2 cellular contexts compared by ENCODE assay signal in the genomic region with DNA sequence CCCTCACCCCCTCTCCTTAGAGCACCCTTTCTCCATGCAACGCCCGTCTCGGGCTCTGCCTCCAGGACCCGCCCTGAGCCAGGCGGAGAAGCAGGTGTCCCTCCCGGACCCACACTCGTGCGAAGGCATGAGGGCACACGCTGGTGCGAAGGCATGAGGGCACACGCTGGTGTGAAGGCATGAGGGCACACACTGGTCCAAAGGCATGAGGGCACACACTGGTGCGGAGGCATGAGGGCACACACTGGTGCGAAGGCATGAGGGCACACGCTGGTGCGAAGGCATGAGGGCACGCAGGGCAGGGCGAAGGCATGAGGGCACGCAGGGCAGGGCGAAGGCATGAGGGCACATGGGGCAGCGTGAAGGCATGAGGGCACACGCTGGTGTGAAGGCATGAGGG.
A peak's percentile ranks its signal among the peaks of the same experiment; 100 is the strongest.
TF ChIP-seq lines count a peak whose summit lies in the region.

No MANE protein-coding gene starts in this region.

TF ChIP-seq in HepG2, 621 proteins besides CTCF, POLR2A, EP300 and RAD21 (continues in another document):
- TF ChIP-seq ZNF687 (CRISPR knock-in tag; IDR thresholded peaks at IDR 0.05) (peak; percentile 37; the same call in 1 of the 2 replicates), HIC2 (CRISPR knock-in tag; IDR thresholded peaks at IDR 0.05; ENCODE audit: low read depth) (peak; percentile 66), HNF1A (IDR thresholded peaks at IDR 0.05; ENCODE audit: low read depth) (no peak), HNF1A (CRISPR knock-in tag; IDR thresholded peaks at IDR 0.05; ENCODE audit: borderline replicate concordance) (no peak), CENPT (CRISPR knock-in tag; IDR thresholded peaks at IDR 0.05; ENCODE audit: low read depth) (0 out of 2 replicates have a peak, but pooled peaks have one; percentile 76), SMARCE1 (IDR thresholded peaks at IDR 0.05; ENCODE audit: borderline replicate concordance) (no peak), ZFP91 (CRISPR knock-in tag; IDR thresholded peaks at IDR 0.05; ENCODE audit: borderline replicate concordance) (peak; percentile 43; the same call in 1 of the 2 replicates)

TF ChIP-seq in K562, 482 proteins besides CTCF, POLR2A, EP300 and RAD21 (continues in another document):
- no peak for TF ChIP-seq ZNF431 (CRISPR knock-in tag; IDR thresholded peaks at IDR 0.05)
- no peak for TF ChIP-seq ZBTB40 (IDR thresholded peaks at IDR 0.05)
- no peak for TF ChIP-seq ZBTB40 (CRISPR knock-in tag; IDR thresholded peaks at IDR 0.05)
- TF ChIP-seq ZNF12 (CRISPR knock-in tag; IDR thresholded peaks at IDR 0.05), result no peak
- TF ChIP-seq TSC22D4 (tag; IDR thresholded peaks at IDR 0.05), result no peak
- TF ChIP-seq ZNF311 (CRISPR knock-in tag; IDR thresholded peaks at IDR 0.05), result no peak
- TF ChIP-seq, protein P1, sequence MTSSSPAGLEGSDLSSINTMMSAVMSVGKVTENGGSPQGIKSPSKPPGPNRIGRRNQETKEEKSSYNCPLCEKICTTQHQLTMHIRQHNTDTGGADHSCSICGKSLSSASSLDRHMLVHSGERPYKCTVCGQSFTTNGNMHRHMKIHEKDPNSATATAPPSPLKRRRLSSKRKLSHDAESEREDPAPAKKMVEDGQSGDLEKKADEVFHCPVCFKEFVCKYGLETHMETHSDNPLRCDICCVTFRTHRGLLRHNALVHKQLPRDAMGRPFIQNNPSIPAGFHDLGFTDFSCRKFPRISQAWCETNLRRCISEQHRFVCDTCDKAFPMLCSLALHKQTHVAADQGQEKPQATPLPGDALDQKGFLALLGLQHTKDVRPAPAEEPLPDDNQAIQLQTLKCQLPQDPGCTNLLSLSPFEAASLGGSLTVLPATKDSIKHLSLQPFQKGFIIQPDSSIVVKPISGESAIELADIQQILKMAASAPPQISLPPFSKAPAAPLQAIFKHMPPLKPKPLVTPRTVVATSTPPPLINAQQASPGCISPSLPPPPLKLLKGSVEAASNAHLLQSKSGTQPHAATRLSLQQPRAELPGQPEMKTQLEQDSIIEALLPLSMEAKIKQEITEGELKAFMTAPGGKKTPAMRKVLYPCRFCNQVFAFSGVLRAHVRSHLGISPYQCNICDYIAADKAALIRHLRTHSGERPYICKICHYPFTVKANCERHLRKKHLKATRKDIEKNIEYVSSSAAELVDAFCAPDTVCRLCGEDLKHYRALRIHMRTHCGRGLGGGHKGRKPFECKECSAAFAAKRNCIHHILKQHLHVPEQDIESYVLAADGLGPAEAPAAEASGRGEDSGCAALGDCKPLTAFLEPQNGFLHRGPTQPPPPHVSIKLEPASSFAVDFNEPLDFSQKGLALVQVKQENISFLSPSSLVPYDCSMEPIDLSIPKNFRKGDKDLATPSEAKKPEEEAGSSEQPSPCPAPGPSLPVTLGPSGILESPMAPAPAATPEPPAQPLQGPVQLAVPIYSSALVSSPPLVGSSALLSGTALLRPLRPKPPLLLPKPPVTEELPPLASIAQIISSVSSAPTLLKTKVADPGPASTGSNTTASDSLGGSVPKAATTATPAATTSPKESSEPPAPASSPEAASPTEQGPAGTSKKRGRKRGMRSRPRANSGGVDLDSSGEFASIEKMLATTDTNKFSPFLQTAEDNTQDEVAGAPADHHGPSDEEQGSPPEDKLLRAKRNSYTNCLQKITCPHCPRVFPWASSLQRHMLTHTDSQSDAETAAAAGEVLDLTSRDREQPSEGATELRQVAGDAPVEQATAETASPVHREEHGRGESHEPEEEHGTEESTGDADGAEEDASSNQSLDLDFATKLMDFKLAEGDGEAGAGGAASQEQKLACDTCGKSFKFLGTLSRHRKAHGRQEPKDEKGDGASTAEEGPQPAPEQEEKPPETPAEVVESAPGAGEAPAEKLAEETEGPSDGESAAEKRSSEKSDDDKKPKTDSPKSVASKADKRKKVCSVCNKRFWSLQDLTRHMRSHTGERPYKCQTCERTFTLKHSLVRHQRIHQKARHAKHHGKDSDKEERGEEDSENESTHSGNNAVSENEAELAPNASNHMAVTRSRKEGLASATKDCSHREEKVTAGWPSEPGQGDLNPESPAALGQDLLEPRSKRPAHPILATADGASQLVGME (CRISPR knock-in tag; IDR thresholded peaks at IDR 0.05), result no peak
- peak; percentile 73; the same call in 1 of the 2 replicates for TF ChIP-seq CBFB (CRISPR knock-in tag; IDR thresholded peaks at IDR 0.05)
- TF ChIP-seq MEF2A (IDR thresholded peaks at IDR 0.05; ENCODE audit: control insufficient read depth, low read depth, low read length), result no peak
- no peak for TF ChIP-seq MBD2 (IDR thresholded peaks at IDR 0.05; ENCODE audit: borderline replicate concordance, low read depth)
- TF ChIP-seq RFX7 (CRISPR knock-in tag; IDR thresholded peaks at IDR 0.05), result no peak
- TF ChIP-seq NR3C1 (CRISPR knock-in tag; IDR thresholded peaks at IDR 0.05), result 0 out of 2 replicates have a peak, but pooled peaks have one; percentile 0
- no peak for TF ChIP-seq ARID2 (IDR thresholded peaks at IDR 0.05)
- TF ChIP-seq HNRNPL (IDR thresholded peaks at IDR 0.05; ENCODE audit: low read depth, low read length), result peak; percentile 75; the same call in 1 of the 2 replicates
- TF ChIP-seq TAF7 (tag; IDR thresholded peaks at IDR 0.05), result no peak
- TF ChIP-seq, protein P2, sequence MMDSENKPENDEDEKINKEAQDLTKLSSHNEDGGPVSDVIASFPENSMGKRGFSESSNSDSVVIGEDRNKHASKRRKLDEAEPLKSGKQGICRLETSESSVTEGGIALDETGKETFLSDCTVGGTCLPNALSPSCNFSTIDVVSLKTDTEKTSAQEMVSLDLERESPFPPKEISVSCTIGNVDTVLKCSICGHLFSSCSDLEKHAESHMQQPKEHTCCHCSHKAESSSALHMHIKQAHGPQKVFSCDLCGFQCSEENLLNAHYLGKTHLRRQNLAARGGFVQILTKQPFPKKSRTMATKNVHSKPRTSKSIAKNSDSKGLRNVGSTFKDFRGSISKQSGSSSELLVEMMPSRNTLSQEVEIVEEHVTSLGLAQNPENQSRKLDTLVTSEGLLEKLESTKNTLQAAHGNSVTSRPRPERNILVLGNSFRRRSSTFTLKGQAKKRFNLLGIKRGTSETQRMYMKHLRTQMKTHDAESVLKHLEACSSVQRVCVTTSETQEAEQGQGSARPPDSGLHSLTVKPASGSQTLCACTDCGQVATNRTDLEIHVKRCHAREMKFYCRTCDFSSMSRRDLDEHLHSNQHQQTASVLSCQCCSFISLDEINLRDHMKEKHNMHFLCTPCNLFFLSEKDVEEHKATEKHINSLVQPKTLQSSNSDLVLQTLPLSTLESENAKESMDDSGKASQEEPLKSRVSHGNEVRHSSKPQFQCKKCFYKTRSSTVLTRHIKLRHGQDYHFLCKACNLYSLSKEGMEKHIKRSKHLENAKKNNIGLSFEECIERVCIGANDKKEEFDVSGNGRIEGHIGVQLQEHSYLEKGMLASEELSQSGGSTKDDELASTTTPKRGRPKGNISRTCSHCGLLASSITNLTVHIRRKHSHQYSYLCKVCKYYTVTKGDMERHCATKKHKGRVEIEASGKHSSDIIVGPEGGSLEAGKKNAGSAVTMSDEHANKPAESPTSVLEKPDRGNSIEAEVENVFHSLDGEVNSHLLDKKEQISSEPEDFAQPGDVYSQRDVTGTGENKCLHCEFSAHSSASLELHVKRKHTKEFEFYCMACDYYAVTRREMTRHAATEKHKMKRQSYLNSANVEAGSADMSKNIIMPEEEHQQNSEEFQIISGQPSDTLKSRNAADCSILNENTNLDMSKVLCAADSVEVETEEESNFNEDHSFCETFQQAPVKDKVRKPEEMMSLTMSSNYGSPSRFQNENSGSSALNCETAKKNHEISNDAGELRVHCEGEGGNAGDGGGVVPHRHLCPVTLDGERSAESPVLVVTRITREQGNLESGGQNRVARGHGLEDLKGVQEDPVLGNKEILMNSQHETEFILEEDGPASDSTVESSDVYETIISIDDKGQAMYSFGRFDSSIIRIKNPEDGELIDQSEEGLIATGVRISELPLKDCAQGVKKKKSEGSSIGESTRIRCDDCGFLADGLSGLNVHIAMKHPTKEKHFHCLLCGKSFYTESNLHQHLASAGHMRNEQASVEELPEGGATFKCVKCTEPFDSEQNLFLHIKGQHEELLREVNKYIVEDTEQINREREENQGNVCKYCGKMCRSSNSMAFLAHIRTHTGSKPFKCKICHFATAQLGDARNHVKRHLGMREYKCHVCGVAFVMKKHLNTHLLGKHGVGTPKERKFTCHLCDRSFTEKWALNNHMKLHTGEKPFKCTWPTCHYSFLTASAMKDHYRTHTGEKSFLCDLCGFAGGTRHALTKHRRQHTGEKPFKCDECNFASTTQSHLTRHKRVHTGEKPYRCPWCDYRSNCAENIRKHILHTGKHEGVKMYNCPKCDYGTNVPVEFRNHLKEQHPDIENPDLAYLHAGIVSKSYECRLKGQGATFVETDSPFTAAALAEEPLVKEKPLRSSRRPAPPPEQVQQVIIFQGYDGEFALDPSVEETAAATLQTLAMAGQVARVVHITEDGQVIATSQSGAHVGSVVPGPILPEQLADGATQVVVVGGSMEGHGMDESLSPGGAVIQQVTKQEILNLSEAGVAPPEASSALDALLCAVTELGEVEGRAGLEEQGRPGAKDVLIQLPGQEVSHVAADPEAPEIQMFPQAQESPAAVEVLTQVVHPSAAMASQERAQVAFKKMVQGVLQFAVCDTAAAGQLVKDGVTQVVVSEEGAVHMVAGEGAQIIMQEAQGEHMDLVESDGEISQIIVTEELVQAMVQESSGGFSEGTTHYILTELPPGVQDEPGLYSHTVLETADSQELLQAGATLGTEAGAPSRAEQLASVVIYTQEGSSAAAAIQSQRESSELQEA (IDR thresholded peaks at IDR 0.05; ENCODE audit: low read depth), result no peak
- no peak for TF ChIP-seq ZBTB26 (CRISPR knock-in tag; IDR thresholded peaks at IDR 0.05)
- no peak for TF ChIP-seq ZNF253 (CRISPR knock-in tag; conservative IDR thresholded peaks at IDR 0.05)
- TF ChIP-seq IRF2 (CRISPR knock-in tag; IDR thresholded peaks at IDR 0.05), result peak; percentile 82; the same call in 1 of the 2 replicates
- TF ChIP-seq, protein P3, sequence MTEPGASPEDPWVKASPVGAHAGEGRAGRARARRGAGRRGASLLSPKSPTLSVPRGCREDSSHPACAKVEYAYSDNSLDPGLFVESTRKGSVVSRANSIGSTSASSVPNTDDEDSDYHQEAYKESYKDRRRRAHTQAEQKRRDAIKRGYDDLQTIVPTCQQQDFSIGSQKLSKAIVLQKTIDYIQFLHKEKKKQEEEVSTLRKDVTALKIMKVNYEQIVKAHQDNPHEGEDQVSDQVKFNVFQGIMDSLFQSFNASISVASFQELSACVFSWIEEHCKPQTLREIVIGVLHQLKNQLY (CRISPR knock-in tag; conservative IDR thresholded peaks at IDR 0.05), result no peak
- TF ChIP-seq TCFL5 (CRISPR knock-in tag; conservative IDR thresholded peaks at IDR 0.05), result no peak
- no peak for TF ChIP-seq RCOR1 (IDR thresholded peaks at IDR 0.05; ENCODE audit: borderline replicate concordance in 1 of 2, low read depth in 2 of 2, low read length in 2 of 2)
